In the genomic region with DNA sequence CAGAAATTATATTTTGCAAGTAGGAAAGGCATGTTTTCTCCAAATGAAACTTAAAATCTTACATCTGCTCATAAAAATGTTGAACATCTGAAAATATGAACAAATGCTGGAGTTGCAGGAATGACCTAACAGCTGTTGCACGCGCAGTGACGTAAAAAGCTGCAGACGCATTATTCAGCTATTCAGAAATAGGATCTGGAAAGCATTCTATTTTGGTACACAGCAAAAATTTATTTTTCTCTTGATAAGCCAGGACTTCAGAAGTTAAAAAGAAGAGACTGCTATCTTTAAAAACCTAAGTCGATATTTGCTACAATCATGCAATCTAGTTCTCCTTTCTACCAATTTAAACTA, we compare ENCODE assay signal across 15 cellular contexts. TPM values are rescaled to one million over a fixed set of nuclear protein-coding genes. Genes with fewer than 3 reads are reported as not detected.
A peak's percentile ranks its signal among the peaks of the same experiment; 100 is the strongest.
DNase-seq lines count a peak whose midpoint lies in the region; ATAC-seq, FAIRE-seq and TF ChIP-seq lines count a peak whose summit lies in the region.
"Had no signal": no experiment of that assay in that cellular context is flagged by ENCODE, and none has a peak within 500 bp of the region (broad histone marks: within the 10 kb centered on the region; RNA-seq: fewer than 3 reads in every experiment).

No MANE protein-coding gene starts in this region.

- H3K4me2 ChIP-seq in HepG2 (ENCODE audit: low read depth, low read length), result no peak overlapping the region

- intact Hi-C loops in gastrocnemius medialis (cut with DNase I; ENCODE audit: low total_unique reads) (loop anchor here (2.0 kb wide), 1 partner anchor 220 kb away; no protein-coding TSS in a partner anchor), HepG2 (cut with micrococcal nuclease; ENCODE audit: unreplicated experiment) (no loop called here)

- POLR2A ChIA-PET in HepG2 (lab: Yijun Ruan, JAX), result no interaction called here

- TF ChIP-seq RAD21 in HepG2 (CRISPR knock-in tag; IDR thresholded peaks at IDR 0.05), result no peak

- 99% methylated on average over 5 of the region's 5 CpGs for WGBS in HepG2 (ENCODE audit: low lambda C conversion rate)

- H3K27ac ChIP-seq in brain microvascular endothelial cell, result peak overlapping the region; percentile 74
- H3K27ac ChIP-seq in right atrium auricular region, result peak overlapping the region; percentile 62 to 66
- H3K27ac ChIP-seq in gastrocnemius medialis, result peak overlapping the region; percentile 28 to 76 (median 52)
- H3K27ac ChIP-seq in HepG2 (ENCODE audit: extremely low read length, insufficient read depth, low read length), result no peak overlapping the region

- in situ Hi-C loops in brain microvascular endothelial cell (cut with HindIII; ENCODE audit: low pct_ligation_motif_present, low sequenced_read_pairs) (no loop called here), gastrocnemius medialis (cut with MboI; ENCODE audit: low sequenced_read_pairs in 4 of 4) (no loop called here), HepG2 (cut with HindIII; ENCODE audit: extremely low pct_ligation_motif_present, low pct_unique_long_range_greater_than_20kb) (no loop called here)

- H3K9me3 ChIP-seq in right atrium auricular region, result no peaks in the 10 kb centered on the region
- H3K9me3 ChIP-seq in gastrocnemius medialis, result no peaks in the 10 kb centered on the region
- H3K9me3 ChIP-seq in HepG2 (ENCODE audit: low read length), result no peaks in the 10 kb centered on the region

- peak overlapping the region; percentile 20 for H3K4me3 ChIP-seq in brain microvascular endothelial cell (ENCODE audit: low read depth, low read length)
- H3K4me3 ChIP-seq in right atrium auricular region, result no peak overlapping the region
- H3K4me3 ChIP-seq in gastrocnemius medialis, result peak overlapping the region; percentile 7 to 30 (median 18)
- no peak overlapping the region for H3K4me3 ChIP-seq in HepG2 (replicated peaks in 1 of 3; ENCODE audit: insufficient read depth in 1 of 3, low read depth in 2 of 3, low read length in 3 of 3)
- H3K4me3 ChIP-seq: lung had no signal

- FAIRE-seq in HepG2 (lab: Jason Lieb, UNC), result no peak

- no peaks in the 10 kb centered on the region for H3K36me3 ChIP-seq in brain microvascular endothelial cell (replicated peaks)
- no peaks in the 10 kb centered on the region for H3K36me3 ChIP-seq in right atrium auricular region
- H3K36me3 ChIP-seq in gastrocnemius medialis, result no peaks in the 10 kb centered on the region
- no peaks in the 10 kb centered on the region for H3K36me3 ChIP-seq in HepG2 (replicated peaks in 1 of 2; ENCODE audit: control insufficient read depth in 1 of 2, insufficient read depth in 2 of 2, low read length in 2 of 2)

- TF ChIP-seq EP300 in HepG2 (IDR thresholded peaks at IDR 0.05; ENCODE audit: low read depth in 2 of 2, low read length in 2 of 2) (no peak), HepG2 (CRISPR knock-in tag; IDR thresholded peaks at IDR 0.05; ENCODE audit: borderline replicate concordance) (no peak)

- TF ChIP-seq CTCF in brain microvascular endothelial cell (IDR thresholded peaks at IDR 0.05; ENCODE audit: low read depth, low read length, missing control alignments), result no peak
- TF ChIP-seq CTCF in right atrium auricular region (IDR thresholded peaks at IDR 0.05), result no peak
- no peak for TF ChIP-seq CTCF in gastrocnemius medialis (IDR thresholded peaks at IDR 0.05 in 4 of 5, conservative IDR thresholded peaks at IDR 0.05 in 1 of 5)
- no peak for TF ChIP-seq CTCF in HepG2 (CRISPR knock-in tag; IDR thresholded peaks at IDR 0.05)

- BruUV-seq in HepG2 (replicated peaks; lab: Mats Ljungman, UMichigan), result no TSS peak

- H3K27me3 ChIP-seq in brain microvascular endothelial cell (replicated peaks) (no peaks in the 10 kb centered on the region), right atrium auricular region (no peaks in the 10 kb centered on the region), gastrocnemius medialis (no peaks in the 10 kb centered on the region), HepG2 (ENCODE audit: control insufficient read depth in 1 of 2, insufficient read depth in 2 of 2, low read length in 2 of 2) (no peaks in the 10 kb centered on the region)

- H3K79me2 ChIP-seq in HepG2 (ENCODE audit: insufficient read depth, low read length), result no peaks in the 10 kb centered on the region

- H3K4me1 ChIP-seq in right atrium auricular region (peaks cover 0 to 9% of the 10 kb centered on the region in 2 donors), gastrocnemius medialis (peaks cover 0 to 20% of the 10 kb centered on the region in 2 donors), HepG2 (ENCODE audit: insufficient read depth, low read length) (no peaks in the 10 kb centered on the region)

- CTCF ChIA-PET in HepG2 (lab: Yijun Ruan, JAX; ENCODE audit: low intra/inter-chr PET ratio, low total read pairs), result no interaction called here

- DNase-seq in AG08396 (ENCODE audit: low spot score), result peak; percentile 28
- peak; percentile 67 for DNase-seq in brain microvascular endothelial cell
- DNase-seq in right atrium auricular region (ENCODE audit: low spot score), result peak; percentile 72
- peak; percentile 16 to 29 for DNase-seq in gastrocnemius medialis
- no peak for DNase-seq in T-helper 2 cell
- no peak for DNase-seq in COLO668 (lab: John Stamatoyannopoulos, UW; ENCODE audit: unreplicated experiment)
- DNase-seq in HepG2 (ENCODE audit: low spot score), result no peak
- no peak for DNase-seq in C1 segment of cervical spinal cord (lab: John Stamatoyannopoulos, UW)
- DNase-seq: ACHN, DMS53, NCI-H2227 treated with DMSO at 0.1 percent for 48 hours, substantia nigra, T-cell had no signal

- ATAC-seq in gastrocnemius medialis, result peak; percentile 60 to 70
- no peak for ATAC-seq in HepG2
- ATAC-seq: HCT116, T-cell had no signal

- no peak overlapping the region for H2AFZ ChIP-seq in HepG2 (ENCODE audit: low read length)

- H4K20me1 ChIP-seq in HepG2 (ENCODE audit: insufficient read depth, low read length), result no peaks in the 10 kb centered on the region

- H3K9ac ChIP-seq in HepG2 (ENCODE audit: insufficient read depth, low read depth, low read length), result no peak overlapping the region

- no peak for TF ChIP-seq POLR2A in gastrocnemius medialis (IDR thresholded peaks at IDR 0.05)
- no peak for TF ChIP-seq POLR2A in HepG2 (IDR thresholded peaks at IDR 0.05; ENCODE audit: insufficient read depth in 1 of 2, low read depth in 2 of 2, low read length in 2 of 2)

TF ChIP-seq in HepG2, 621 proteins besides CTCF, POLR2A, EP300 and RAD21 (continues in another document):
- TF ChIP-seq ZBTB7A (CRISPR knock-in tag; IDR thresholded peaks at IDR 0.05) (no peak), NCOA2 (CRISPR knock-in tag; IDR thresholded peaks at IDR 0.05) (no peak), HHEX (CRISPR knock-in tag; IDR thresholded peaks at IDR 0.05) (no peak), U2AF1 (optimal IDR thresholded peaks at IDR 0.05; ENCODE audit: low read depth, low read length) (no peak), KDM2A (CRISPR knock-in tag; IDR thresholded peaks at IDR 0.05; ENCODE audit: borderline replicate concordance, low read depth) (no peak), ZNF543 (CRISPR knock-in tag; IDR thresholded peaks at IDR 0.05) (no peak), HDAC2 (CRISPR knock-in tag; IDR thresholded peaks at IDR 0.05) (no peak), TOPORS (CRISPR knock-in tag; IDR thresholded peaks at IDR 0.05) (no peak), SMYD3 (CRISPR knock-in tag; IDR thresholded peaks at IDR 0.05) (no peak), ZNF747 (CRISPR knock-in tag; IDR thresholded peaks at IDR 0.05; ENCODE audit: borderline replicate concordance) (no peak)
- TF ChIP-seq, protein P1, sequence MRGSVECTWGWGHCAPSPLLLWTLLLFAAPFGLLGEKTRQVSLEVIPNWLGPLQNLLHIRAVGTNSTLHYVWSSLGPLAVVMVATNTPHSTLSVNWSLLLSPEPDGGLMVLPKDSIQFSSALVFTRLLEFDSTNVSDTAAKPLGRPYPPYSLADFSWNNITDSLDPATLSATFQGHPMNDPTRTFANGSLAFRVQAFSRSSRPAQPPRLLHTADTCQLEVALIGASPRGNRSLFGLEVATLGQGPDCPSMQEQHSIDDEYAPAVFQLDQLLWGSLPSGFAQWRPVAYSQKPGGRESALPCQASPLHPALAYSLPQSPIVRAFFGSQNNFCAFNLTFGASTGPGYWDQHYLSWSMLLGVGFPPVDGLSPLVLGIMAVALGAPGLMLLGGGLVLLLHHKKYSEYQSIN (CRISPR knock-in tag; IDR thresholded peaks at IDR 0.05; ENCODE audit: borderline replicate concordance), result no peak

RNA-seq across cellular contexts. Expression of a gene that starts 36.9 kb away (rescaled TPM):
- total RNA-seq in right atrium auricular region (10 to 100 TPM; 21.6 to 23.3 TPM), gastrocnemius medialis (10 to 100 TPM in 2 of 4 donors, 1 to 10 TPM in 2; 7.7 to 19.3 (median 12.0) TPM), HepG2 (2016; rRNA removed; fragmentation: Illumina TruSeq; extraction: Trizol) (13.8 and 14.3 TPM in 2 replicates)
- 5.1 and 5.3 TPM in 2 replicates for total RNA-seq in HepG2 (2016; cell fraction: cytosol; rRNA removed; fragmentation: Illumina TruSeq; extraction: Trizol; ENCODE audit: low read depth)
- total RNA-seq in HepG2 (2016; cell fraction: insoluble cytoplasmic fraction; rRNA removed; fragmentation: Illumina TruSeq; extraction: Trizol), result 13.0 and 13.3 TPM in 2 replicates
- total RNA-seq in HepG2 (2016; cell fraction: membrane; rRNA removed; fragmentation: Illumina TruSeq; extraction: Trizol), result 9.4 and 10.5 TPM in 2 replicates
- 53.4 and 58.4 TPM in 2 replicates for total RNA-seq in HepG2 (2016; cell fraction: nucleus; rRNA removed; fragmentation: Illumina TruSeq; extraction: Trizol)
- 10.4 and 12.8 TPM in 2 replicates for polyA plus RNA-seq in HepG2 (2011; rRNA removed)
- 5.8 and 6.4 TPM in 2 replicates for polyA plus RNA-seq in HepG2 (2011; cell fraction: cytosol; rRNA removed)
- 15.9 and 29.1 TPM in 2 replicates for polyA plus RNA-seq in HepG2 (2011; cell fraction: nucleus; rRNA removed)
- polyA plus RNA-seq in HepG2 (2012), result 11.9 and 13.6 TPM in 2 replicates
- polyA plus RNA-seq in HepG2 (2016; cell fraction: cytosol; fragmentation: Illumina TruSeq; extraction: Trizol; ENCODE audit: low read depth), result 2.0 and 2.1 TPM in 2 replicates
- polyA plus RNA-seq in HepG2 (2016; cell fraction: insoluble cytoplasmic fraction; fragmentation: Illumina TruSeq; extraction: Trizol; ENCODE audit: low read depth), result 8.6 and 9.2 TPM in 2 replicates
- polyA plus RNA-seq in HepG2 (2016; cell fraction: membrane; fragmentation: Illumina TruSeq; extraction: Trizol; ENCODE audit: low read depth), result 2.3 and 3.4 TPM in 2 replicates
- polyA plus RNA-seq in HepG2 (2016; cell fraction: nucleus; fragmentation: Illumina TruSeq; extraction: Trizol; ENCODE audit: insufficient read depth, low read depth), result 14.9 and 15.9 TPM in 2 replicates
- polyA minus RNA-seq in HepG2 (2011; rRNA and poly(A)+ RNA removed; ENCODE audit: low replicate concordance), result 7.2 and 67.0 TPM in 2 replicates
- 9.8 and 14.1 TPM in 2 replicates for polyA minus RNA-seq in HepG2 (2011; cell fraction: cytosol; rRNA and poly(A)+ RNA removed)
- polyA minus RNA-seq in HepG2 (2011; cell fraction: nucleus; rRNA and poly(A)+ RNA removed), result 147 and 165 TPM in 2 replicates

Comparison
In these comparisons a context has a peak if more than half of its experiments do, and no peak if none do; other contexts are left out.
1. DNase-seq: peak in AG08396 (single experiment), brain microvascular endothelial cell (single experiment), right atrium auricular region (single experiment) and gastrocnemius medialis (2 of 2); none in T-helper 2 cell (0 of 5), COLO668 (single experiment), HepG2 (single experiment) and C1 segment of cervical spinal cord (0 of 14).
2. H3K4me3 ChIP-seq: peak in brain microvascular endothelial cell (single experiment) and gastrocnemius medialis (4 of 4); none in right atrium auricular region (0 of 2) and HepG2 (0 of 3).